Comparison of ENCODE assay signal across 20 cellular contexts in genomic region chr7:78718212-78718611, GRCh38.
DNase-seq lines count a peak whose midpoint lies in the region; ATAC-seq and TF ChIP-seq lines count a peak whose summit lies in the region.
"Had no signal": no experiment of that assay in that cellular context is flagged by ENCODE, and none has a peak within 500 bp of the region (broad histone marks: within the 10 kb centered on the region; RNA-seq: fewer than 3 reads in every experiment).

No MANE protein-coding gene starts in this region.

- peak; percentile 57 for ATAC-seq in Right ventricle myocardium inferior
- ATAC-seq in heart left ventricle, result peak in 3 of 4 donors; percentile 78 to 85 (median 83)
- peak; percentile 93 for ATAC-seq in left ventricle myocardium superior
- peak; percentile 66 to 81 (median 74) for ATAC-seq in psoas muscle
- no peak for ATAC-seq in T-helper 17 cell
- ATAC-seq: CD8-positive, alpha-beta T cell; GM23338; HCT116 had no signal

- H3K9me3 Mint-ChIP-seq in immature natural killer cell, result peaks cover 2 to 24% (median 10%) of the 10 kb centered on the region in 6 donors
- H3K9me3 Mint-ChIP-seq: CD8-positive, alpha-beta T cell; GM23338; H9 had no signal

- TF ChIP-seq CTCF in right atrium auricular region (IDR thresholded peaks at IDR 0.05) (no peak), heart left ventricle (IDR thresholded peaks at IDR 0.05) (no peak), psoas muscle (IDR thresholded peaks at IDR 0.05) (no peak)

- H3K4me3 ChIP-seq in right atrium auricular region (no peak overlapping the region), heart left ventricle (no peak overlapping the region), psoas muscle (no peak overlapping the region)
- H3K4me3 ChIP-seq: BLaER1, GM23338 had no signal

- H3K27me3 ChIP-seq in right atrium auricular region, result no peaks in the 10 kb centered on the region
- no peaks in the 10 kb centered on the region for H3K27me3 ChIP-seq in heart left ventricle
- no peaks in the 10 kb centered on the region for H3K27me3 ChIP-seq in psoas muscle (ENCODE audit: insufficient read depth in 3 of 3, low read length in 2 of 3)
- H3K27me3 ChIP-seq: BLaER1 had no signal

- 53 to 67% (median 58%) methylated on average over 5 of the region's 5 CpGs for WGBS in heart left ventricle, 4 donors
- 35 to 54% (median 36%) methylated on average over 5 of the region's 5 CpGs for WGBS in psoas muscle, 3 donors

- H3K4me3 Mint-ChIP-seq in immature natural killer cell, result no peak overlapping the region
- H3K4me3 Mint-ChIP-seq in T-helper 17 cell, result no peak overlapping the region
- H3K4me3 Mint-ChIP-seq: B cell; CD4-positive, CD25-positive, alpha-beta regulatory T cell; CD8-positive, alpha-beta T cell; GM23338; H9 had no signal

- H3K9me3 ChIP-seq in right atrium auricular region, result no peaks in the 10 kb centered on the region
- H3K9me3 ChIP-seq in heart left ventricle, result no peaks in the 10 kb centered on the region
- H3K9me3 ChIP-seq in psoas muscle, result no peaks in the 10 kb centered on the region
- no peaks in the 10 kb centered on the region for H3K9me3 ChIP-seq in T-helper 17 cell (ENCODE audit: control insufficient read depth, low read length, poor library complexity, severe bottlenecking)
- H3K9me3 ChIP-seq: BLaER1, Caco-2 had no signal

- DNase-seq in Right ventricle myocardium inferior (ENCODE audit: missing footprints) (peak; percentile 37), right atrium auricular region (ENCODE audit: low spot score) (no peak), heart left ventricle (peak; percentile 10 to 34 (median 21)), left ventricle myocardium superior (peak; percentile 25), psoas muscle (no peak), immature natural killer cell (no peak), T-helper 17 cell (no peak)
- no peak for DNase-seq in activated T-cell treated with anti-CD3 and anti-CD28 coated beads, Interleukin-2, amount 50 U/mL, for 1 hour
- DNase-seq: Caco-2; CD4-positive, CD25-positive, alpha-beta regulatory T cell; CD8-positive, alpha-beta T cell; DMS153; DND-41; H9 had no signal

- intact Hi-C loops in Right ventricle myocardium inferior (cut with DNase I), result no loop called here
- intact Hi-C loops in heart left ventricle (cut with DNase I), result no loop called here
- intact Hi-C loops in left ventricle myocardium superior (cut with micrococcal nuclease), result no loop called here
- intact Hi-C loops in psoas muscle (cut with DNase I), result loop anchor here in 1 of 2 donors (5.0 kb wide), 1 partner anchor 49 kb away; no protein-coding TSS in a partner anchor

- H3K36me3 ChIP-seq in right atrium auricular region (no peaks in the 10 kb centered on the region), heart left ventricle (no peaks in the 10 kb centered on the region), psoas muscle (ENCODE audit: insufficient read depth in 1 of 2, low read depth in 1 of 2) (no peaks in the 10 kb centered on the region)
- H3K36me3 ChIP-seq: BLaER1 had no signal

- H3K27ac ChIP-seq in right atrium auricular region (no peak overlapping the region), heart left ventricle (no peak overlapping the region), psoas muscle (peak overlapping the region; percentile 80)
- H3K27ac ChIP-seq: 22Rv1, BLaER1, C4-2B had no signal

- no peak for TF ChIP-seq POLR2A in heart left ventricle (IDR thresholded peaks at IDR 0.05)

- no peaks in the 10 kb centered on the region for H3K36me3 Mint-ChIP-seq in immature natural killer cell
- no peaks in the 10 kb centered on the region for H3K36me3 Mint-ChIP-seq in T-helper 17 cell (ENCODE audit: low read depth)
- H3K36me3 Mint-ChIP-seq: CD4-positive, CD25-positive, alpha-beta regulatory T cell; CD8-positive, alpha-beta T cell had no signal

- peaks cover 0 to 8% of the 10 kb centered on the region in 2 donors for H3K4me1 ChIP-seq in right atrium auricular region
- H3K4me1 ChIP-seq in heart left ventricle, result peaks cover 0 to 11% (median 0%) of the 10 kb centered on the region in 12 donors
- peaks cover 28% of the 10 kb centered on the region for H3K4me1 ChIP-seq in psoas muscle
- H3K4me1 ChIP-seq: BLaER1 had no signal

- H3K27ac Mint-ChIP-seq in immature natural killer cell (no peak overlapping the region), T-helper 17 cell (no peak overlapping the region)
- H3K27ac Mint-ChIP-seq: B cell; CD4-positive, CD25-positive, alpha-beta regulatory T cell; CD8-positive, alpha-beta T cell; GM23338; H9 had no signal

- H3K27me3 Mint-ChIP-seq in immature natural killer cell (ENCODE audit: low read depth in 3 of 3) (no peaks in the 10 kb centered on the region), T-helper 17 cell (no peaks in the 10 kb centered on the region)
- H3K27me3 Mint-ChIP-seq: B cell; CD4-positive, CD25-positive, alpha-beta regulatory T cell had no signal

- H3K4me1 Mint-ChIP-seq in immature natural killer cell (no peaks in the 10 kb centered on the region), T-helper 17 cell (no peaks in the 10 kb centered on the region)
- H3K4me1 Mint-ChIP-seq: B cell; CD4-positive, CD25-positive, alpha-beta regulatory T cell had no signal

Comparison
In these comparisons a context has a peak if more than half of its experiments do, and no peak if none do; other contexts are left out.
1. DNase-seq: peak in Right ventricle myocardium inferior (single experiment), heart left ventricle (5 of 5) and left ventricle myocardium superior (single experiment); none in right atrium auricular region (single experiment), psoas muscle (0 of 2), immature natural killer cell (0 of 3), T-helper 17 cell (0 of 3) and activated T-cell treated with anti-CD3 and anti-CD28 coated beads, Interleukin-2, amount 50 U/mL, for 1 hour (single experiment).